ENCODE assay signal across 10 cellular contexts in genomic region chr2:68721482-68722071, GRCh38. TPM values are rescaled to one million over a fixed set of nuclear protein-coding genes. Genes with fewer than 3 reads are reported as not detected.
DNase-seq lines count a peak whose midpoint lies in the region; ATAC-seq, FAIRE-seq and TF ChIP-seq lines count a peak whose summit lies in the region.
"Had no signal": no experiment of that assay in that cellular context is flagged by ENCODE, and none has a peak within 500 bp of the region (broad histone marks: within the 10 kb centered on the region; RNA-seq: fewer than 3 reads in every experiment).

No MANE protein-coding gene starts in this region.

- H3K9me3 ChIP-seq in T-helper 17 cell (ENCODE audit: control insufficient read depth, low read length, poor library complexity, severe bottlenecking) = no peaks in the 10 kb centered on the region
- H3K9me3 ChIP-seq: A549 had no signal

- no peaks in the 10 kb centered on the region for H3K27me3 Mint-ChIP-seq in T-helper 17 cell

- peak overlapping the region; percentile 90 for H3K4me3 Mint-ChIP-seq in T-helper 17 cell

- ATAC-seq in HG03025 (IDR thresholded peaks at IDR 0.05; ENCODE audit: low FRiP score, unreplicated experiment) (peak; percentile 59), T-helper 17 cell (peak; percentile 87)

- DNase-seq in NCI-H510A treated with DMSO at 0.1 percent for 48 hours (lab: John Stamatoyannopoulos, UW) = peak; percentile 18
- DNase-seq in NCI-H510A (lab: John Stamatoyannopoulos, UW) = no peak
- DNase-seq in T-helper 17 cell = no peak
- no peak for DNase-seq in GM10248 (ENCODE audit: extremely low spot score)
- no peak for DNase-seq in HTR-8/SVneo (ENCODE audit: insufficient read length, low spot score)
- DNase-seq in retina = no peak

- CTCF ChIA-PET in GM10248 (lab: Yijun Ruan, JAX) = interaction anchor here (0.7 to 7.3 kb wide), 15 partner anchors 8 to 258 kb away, joined by 3 to 60 read pairs (median 3); no protein-coding TSS in a partner anchor

- TF ChIP-seq CTCF in GM10248 (IDR thresholded peaks at IDR 0.05; ENCODE audit: control extremely low read depth, extremely low read depth, low read depth, missing control alignments) = no peak

- H3K27ac ChIP-seq in skin epidermis = peak overlapping the region in 12 of 21 experiments; percentile 5 to 86 (median 54)
- H3K27ac ChIP-seq: A549 had no signal

- H3K4me3 ChIP-seq in skin epidermis = no peak overlapping the region
- H3K4me3 ChIP-seq: A549 had no signal

- H3K4me1 Mint-ChIP-seq in T-helper 17 cell = peaks cover 68% of the 10 kb centered on the region

- FAIRE-seq in HTR-8/SVneo (lab: Jason Lieb, UNC) = no peak
- FAIRE-seq: A549, TTC549 had no signal

- H3K27ac Mint-ChIP-seq in T-helper 17 cell = peak overlapping the region; percentile 92

- H3K36me3 Mint-ChIP-seq in T-helper 17 cell (ENCODE audit: low read depth) = no peaks in the 10 kb centered on the region

- POLR2A ChIA-PET in GM10248 (lab: Yijun Ruan, JAX) = no interaction called here

RNA-seq across cellular contexts. Expression of gene ARHGAP25, which starts 13.0 kb away (rescaled TPM):
- 10 to 100 TPM; 75.6 to 90.6 TPM for total RNA-seq in T-helper 17 cell
